In the genomic region with DNA sequence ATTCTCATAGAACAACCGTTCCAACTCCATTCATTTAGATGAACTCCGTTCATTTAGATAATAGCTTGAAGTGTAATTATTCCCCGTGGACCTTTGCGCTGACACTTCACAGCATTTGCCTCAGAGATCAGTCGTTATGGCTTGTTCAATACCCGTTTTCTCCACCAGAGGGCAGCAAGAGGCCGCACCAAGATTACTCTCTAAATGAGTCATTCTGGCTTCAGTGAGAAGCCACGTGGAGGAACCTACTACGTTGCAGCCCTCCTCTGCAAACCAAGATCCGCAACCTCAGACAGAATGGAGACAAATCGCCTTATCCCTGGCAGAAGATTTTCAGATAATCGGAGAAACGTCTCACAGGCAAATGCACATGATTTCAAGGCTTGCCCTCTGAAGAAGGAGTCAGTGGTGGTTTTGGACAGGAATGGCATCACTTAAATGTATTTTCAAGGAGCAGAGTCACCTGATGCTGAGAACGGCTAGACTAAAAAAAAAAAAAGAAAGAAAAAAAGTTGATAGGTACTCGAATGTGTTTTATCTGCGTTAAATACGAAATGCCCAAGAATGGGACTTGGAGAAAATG, we compare ENCODE assay signal across 8 cellular contexts.
DNase-seq lines count a peak whose midpoint lies in the region; ATAC-seq and TF ChIP-seq lines count a peak whose summit lies in the region.

No MANE protein-coding gene starts in this region.

- H3K4me1 ChIP-seq in fibroblast of lung (ENCODE audit: control insufficient read depth, extremely low read depth, insufficient read depth, low read length), result peaks cover 2% of the 10 kb centered on the region

- H3K36me3 ChIP-seq in fibroblast of lung (ENCODE audit: control insufficient read depth, insufficient read depth, low read length) (no peaks in the 10 kb centered on the region), neural cell (ENCODE audit: insufficient read depth, low read length) (no peaks in the 10 kb centered on the region)

- no peak overlapping the region for H3K9ac ChIP-seq in fibroblast of lung (ENCODE audit: insufficient read depth, low read length)
- H3K9ac ChIP-seq in neural cell (ENCODE audit: low read length), result no peak overlapping the region

- TF ChIP-seq EP300 in Ishikawa (IDR thresholded peaks at IDR 0.05; ENCODE audit: borderline replicate concordance), result no peak
- no peak for TF ChIP-seq EP300 in neural cell (conservative IDR thresholded peaks at IDR 0.05; ENCODE audit: poor library complexity, severe bottlenecking)

- DNase-seq in DMS153 (lab: John Stamatoyannopoulos, UW) (peak; percentile 33), OCI-M2 (lab: John Stamatoyannopoulos, UW; ENCODE audit: unreplicated experiment) (peak; percentile 61), activated T-cell treated with anti-CD3 and anti-CD28 coated beads for 48 hours (ENCODE audit: low read depth) (peak; percentile 77), fibroblast of lung (ENCODE audit: low read depth in 2 of 2) (peak; percentile 82 to 85)
- peak; percentile 78 for DNase-seq in stimulated activated naive CD4-positive, alpha-beta T cell treated with Interleukin-2 at 50 U/mL for 16 hours (lab: John Stamatoyannopoulos, UW)

- no peaks in the 10 kb centered on the region for H3F3A ChIP-seq in neural cell (ENCODE audit: insufficient read depth, low read length, poor library complexity, severe bottlenecking)

- H3K4me3 ChIP-seq in fibroblast of lung (replicated peaks in 1 of 4; ENCODE audit: control extremely low read depth in 1 of 4, insufficient read depth in 1 of 4, low read depth in 3 of 4, low read length in 4 of 4), result no peak overlapping the region
- no peak overlapping the region for H3K4me3 ChIP-seq in neural cell (ENCODE audit: low read length)

- H3K9me2 ChIP-seq in neural cell (ENCODE audit: insufficient read depth, low read length), result no peaks in the 10 kb centered on the region

- H3K4me2 ChIP-seq in fibroblast of lung (ENCODE audit: extremely low read depth, insufficient read depth, low read length) (no peak overlapping the region), neural cell (ENCODE audit: low read length) (no peak overlapping the region)

- H4K20me1 ChIP-seq in fibroblast of lung (ENCODE audit: control insufficient read depth, extremely low read depth, insufficient read depth, low read length) (peaks cover 2% of the 10 kb centered on the region), neural cell (ENCODE audit: insufficient read depth) (no peaks in the 10 kb centered on the region)

- H3K27me3 ChIP-seq in fibroblast of lung (ENCODE audit: control insufficient read depth, insufficient read depth, low read length) (no peaks in the 10 kb centered on the region), neural cell (ENCODE audit: insufficient read depth, low read depth, low read length) (no peaks in the 10 kb centered on the region)

- TF ChIP-seq CTCF in fibroblast of lung (conservative IDR thresholded peaks at IDR 0.05 in 1 of 2, IDR thresholded peaks at IDR 0.05 in 1 of 2; ENCODE audit: low read depth in 1 of 2, low read length in 2 of 2), result peak; percentile 76 to 81
- TF ChIP-seq CTCF in neural cell (IDR thresholded peaks at IDR 0.05; ENCODE audit: poor library complexity, severe bottlenecking), result peak; percentile 96

- H3K27ac ChIP-seq in fibroblast of lung (ENCODE audit: insufficient read depth, low read length), result no peak overlapping the region
- no peak overlapping the region for H3K27ac ChIP-seq in neural cell (ENCODE audit: low read length)

- TF ChIP-seq RAD21 in Ishikawa (IDR thresholded peaks at IDR 0.05; ENCODE audit: low read depth), result peak; percentile 91
- peak; percentile 98 for TF ChIP-seq RAD21 in neural cell (conservative IDR thresholded peaks at IDR 0.05)

- H3K79me2 ChIP-seq in fibroblast of lung (ENCODE audit: control insufficient read depth, insufficient read depth, low read length), result no peaks in the 10 kb centered on the region
- H3K79me2 ChIP-seq in neural cell (replicated peaks; ENCODE audit: insufficient read depth, low read length), result no peaks in the 10 kb centered on the region

- H2AFZ ChIP-seq in fibroblast of lung (ENCODE audit: low read length), result no peak overlapping the region
- no peak overlapping the region for H2AFZ ChIP-seq in neural cell (ENCODE audit: low read depth, low read length)

- ATAC-seq in GM21576 (IDR thresholded peaks at IDR 0.05; ENCODE audit: unreplicated experiment), result peak; percentile 98

- H3K9me3 ChIP-seq in fibroblast of lung (ENCODE audit: control insufficient read depth, insufficient read depth, low read depth, low read length) (no peaks in the 10 kb centered on the region), neural cell (ENCODE audit: low read length) (no peaks in the 10 kb centered on the region)

TF ChIP-seq in Ishikawa, 13 proteins besides CTCF, POLR2A, EP300 and RAD21:
- no peak for TF ChIP-seq NFIC (IDR thresholded peaks at IDR 0.05)
- TF ChIP-seq, protein P1, sequence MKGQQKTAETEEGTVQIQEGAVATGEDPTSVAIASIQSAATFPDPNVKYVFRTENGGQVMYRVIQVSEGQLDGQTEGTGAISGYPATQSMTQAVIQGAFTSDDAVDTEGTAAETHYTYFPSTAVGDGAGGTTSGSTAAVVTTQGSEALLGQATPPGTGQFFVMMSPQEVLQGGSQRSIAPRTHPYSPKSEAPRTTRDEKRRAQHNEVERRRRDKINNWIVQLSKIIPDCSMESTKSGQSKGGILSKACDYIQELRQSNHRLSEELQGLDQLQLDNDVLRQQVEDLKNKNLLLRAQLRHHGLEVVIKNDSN (IDR thresholded peaks at IDR 0.05), result peak; percentile 84
- peak; percentile 96 for TF ChIP-seq MAX (IDR thresholded peaks at IDR 0.05)
TF ChIP-seq in Ishikawa: peak in this region for 2.

TF ChIP-seq in neural cell, 6 proteins besides CTCF, POLR2A, EP300 and RAD21:
- TF ChIP-seq TAF1 (IDR thresholded peaks at IDR 0.05; ENCODE audit: low read depth) (no peak), REST (IDR thresholded peaks at IDR 0.05; ENCODE audit: borderline replicate concordance) (no peak), POLR2AphosphoS5 (IDR thresholded peaks at IDR 0.05) (no peak), SMC3 (conservative IDR thresholded peaks at IDR 0.05; ENCODE audit: poor library complexity) (peak; percentile 99), MXI1 (conservative IDR thresholded peaks at IDR 0.05; ENCODE audit: poor library complexity, severe bottlenecking) (peak; percentile 78), EZH2 (IDR thresholded peaks at IDR 0.05; ENCODE audit: borderline replicate concordance, insufficient read depth, low read length, poor library complexity, severe bottlenecking) (no peak)

Comparison
In these comparisons a context has a peak if more than half of its experiments do, and no peak if none do; other contexts are left out.
1. DNase-seq: peak in every context shown above with its lines; median percentile 84 in fibroblast of lung; 78 in stimulated activated naive CD4-positive, alpha-beta T cell treated with Interleukin-2 at 50 U/mL for 16 hours; 77 in activated T-cell treated with anti-CD3 and anti-CD28 coated beads for 48 hours; 61 in OCI-M2; 33 in DMS153.